In genomic region chr5:122311400-122311887, GRCh38 we compare ENCODE assay signal across 8 cellular contexts. TPM values are rescaled to one million over a fixed set of nuclear protein-coding genes. Genes with fewer than 3 reads are reported as not detected.
DNase-seq lines count a peak whose midpoint lies in the region; ATAC-seq, FAIRE-seq and TF ChIP-seq lines count a peak whose summit lies in the region.

No MANE protein-coding gene starts in this region.

- no peaks in the 10 kb centered on the region for H3K36me3 ChIP-seq in gastroesophageal sphincter

- no peaks in the 10 kb centered on the region for H3K9me3 ChIP-seq in gastroesophageal sphincter

- no peak for DNase-seq in GM12892 (ENCODE audit: insufficient read length)
- DNase-seq in NCI-H69 (lab: John Stamatoyannopoulos, UW): peak; percentile 92
- peak; percentile 63 for DNase-seq in retina
- no peak for DNase-seq in activated gamma-delta T cell treated with Interleukin-2 at 50 U/mL for 16 hours
- no peak for DNase-seq in D341Med (ENCODE audit: low spot score)

- peaks cover 0 to 31% (median 4%) of the 10 kb centered on the region in 3 donors for H3K4me1 ChIP-seq in gastroesophageal sphincter

- no peak for ATAC-seq in gastroesophageal sphincter
- ATAC-seq in GM19467 (IDR thresholded peaks at IDR 0.05; ENCODE audit: unreplicated experiment): no peak
- ATAC-seq in GM18873 (IDR thresholded peaks at IDR 0.05; ENCODE audit: low FRiP score, unreplicated experiment): no peak

- no peak for TF ChIP-seq EP300 in gastroesophageal sphincter (IDR thresholded peaks at IDR 0.05)

- no peak for TF ChIP-seq CTCF in gastroesophageal sphincter (IDR thresholded peaks at IDR 0.05)

- peaks cover 35% of the 10 kb centered on the region for H3K27me3 ChIP-seq in gastroesophageal sphincter

- peak overlapping the region in 3 of 4 donors; percentile 53 to 64 (median 63) for H3K27ac ChIP-seq in gastroesophageal sphincter

- FAIRE-seq in GM12892 (lab: Jason Lieb, UNC): peak; percentile 64

- WGBS in gastroesophageal sphincter (ENCODE audit: low coverage in 1 of 2), 2 donors: 1 to 5% methylated on average over 13 to 15 of the region's 30 CpGs

- H3K4me3 ChIP-seq in gastroesophageal sphincter: peak overlapping the region; percentile 30 to 63

- TF ChIP-seq POLR2A in GM12892 (IDR thresholded peaks at IDR 0.05; ENCODE audit: low read depth, low read length): no peak
- no peak for TF ChIP-seq POLR2A in gastroesophageal sphincter (IDR thresholded peaks at IDR 0.05)

RNA-seq across cellular contexts. Expression of gene SNCAIP, which starts 0.6 kb away (rescaled TPM):
- polyA plus RNA-seq in GM12892 (2012; ENCODE audit: missing spikeins): 3.6 TPM
- 1 to 10 TPM; 1.1 to 2.9 (median 1.9) TPM for total RNA-seq in gastroesophageal sphincter

Comparison
In these comparisons a context has a peak if more than half of its experiments do, and no peak if none do; other contexts are left out.
1. DNase-seq: peak in NCI-H69 (single experiment) and retina (single experiment); none in GM12892 (single experiment), activated gamma-delta T cell treated with Interleukin-2 at 50 U/mL for 16 hours (single experiment) and D341Med (single experiment).